Comparison of ENCODE assay signal across 10 cellular contexts in genomic region chr9:112072721-112073553, GRCh38.
DNase-seq lines count a peak whose midpoint lies in the region; TF ChIP-seq lines count a peak whose summit lies in the region.
"Had no signal": no experiment of that assay in that cellular context is flagged by ENCODE, and none has a peak within 500 bp of the region (broad histone marks: within the 10 kb centered on the region; RNA-seq: fewer than 3 reads in every experiment).

No MANE protein-coding gene starts in this region.

- peaks cover 33 to 95% (median 43%) of the 10 kb centered on the region in 10 experiments for H3K4me1 ChIP-seq in BLaER1 treated with 17β-estradiol and CSF1 and Interleukin-3, amounts not matched to agents 10 nM and 100 nM
- H3K4me1 ChIP-seq in osteoblast (ENCODE audit: insufficient read depth, low read length) (peaks cover 33% of the 10 kb centered on the region), Caco-2 (peaks cover 60% of the 10 kb centered on the region)

- peaks cover 60% of the 10 kb centered on the region for H3K36me3 Mint-ChIP-seq in Caco-2 (ENCODE audit: insufficient read depth, unreplicated experiment)

- TF ChIP-seq CTCF in epithelial cell of esophagus (IDR thresholded peaks at IDR 0.05; ENCODE audit: insufficient read depth, low read depth, low read length, missing control alignments) (no peak), osteoblast (IDR thresholded peaks at IDR 0.05; ENCODE audit: extremely low read depth, low read depth, low read length) (no peak), Caco-2 (IDR thresholded peaks at IDR 0.05; ENCODE audit: insufficient read depth in 1 of 2, low read depth in 1 of 2, low read length in 1 of 2, severe bottlenecking in 1 of 2, unreplicated experiment in 1 of 2) (no peak)

- H3K4me1 Mint-ChIP-seq in Caco-2 (ENCODE audit: low read depth, unreplicated experiment): peaks cover 29% of the 10 kb centered on the region

- POLR2A ChIA-PET in Caco-2 (lab: Charles Lee): no interaction called here

- no peak overlapping the region for H3K4me3 Mint-ChIP-seq in Caco-2 (ENCODE audit: unreplicated experiment)

- CTCF ChIA-PET in Caco-2 (lab: Charles Lee): interaction anchor here (1.2 kb wide), 1 partner anchor 311 kb away, joined by 4 read pairs; no protein-coding TSS in a partner anchor

- peak overlapping the region in 2 of 11 experiments; percentile 14 to 41; a peak in 2 of 22 replicates for H3K9ac ChIP-seq in BLaER1 treated with 17β-estradiol and CSF1 and Interleukin-3, amounts not matched to agents 10 nM and 100 nM

- peak overlapping the region in 4 of 11 experiments; percentile 28 to 64 (median 46); a peak in 8 of 22 replicates for H3K27ac ChIP-seq in BLaER1 treated with 17β-estradiol and CSF1 and Interleukin-3, amounts not matched to agents 10 nM and 100 nM
- peak overlapping the region; percentile 100 for H3K27ac ChIP-seq in osteoblast (ENCODE audit: low read depth, low read length)
- H3K27ac ChIP-seq: epithelial cell of prostate had no signal

- H3K27me3 Mint-ChIP-seq in Caco-2 (ENCODE audit: insufficient read depth, unreplicated experiment): no peaks in the 10 kb centered on the region

- BruUV-seq in Caco-2 (replicated peaks; lab: Mats Ljungman, UMichigan): no TSS peak

- intact Hi-C loops in Caco-2 (cut with micrococcal nuclease; ENCODE audit: unreplicated experiment): no loop called here

- peaks cover 2% of the 10 kb centered on the region for H3K79me2 ChIP-seq in osteoblast (ENCODE audit: insufficient read depth, low read length)

- no peak overlapping the region for H3K27ac Mint-ChIP-seq in Caco-2 (ENCODE audit: unreplicated experiment)

- no peak overlapping the region for H2AFZ ChIP-seq in osteoblast (ENCODE audit: low read length)

- H3K4me3 ChIP-seq in BLaER1 treated with 17β-estradiol and CSF1 and Interleukin-3, amounts not matched to agents 10 nM and 100 nM: no peak overlapping the region
- H3K4me3 ChIP-seq in epithelial cell of esophagus (ENCODE audit: low read length) (no peak overlapping the region), osteoblast (ENCODE audit: insufficient read depth, low read length) (peak overlapping the region; percentile 9), Caco-2 (ENCODE audit: low read depth, low read length) (no peak overlapping the region)
- H3K4me3 ChIP-seq: mucosa of descending colon had no signal

- peaks cover 0 to 4% (median 0%) of the 10 kb centered on the region in 11 experiments; a peak in 3 of 22 replicates for H4K20me1 ChIP-seq in BLaER1 treated with 17β-estradiol and CSF1 and Interleukin-3, amounts not matched to agents 10 nM and 100 nM
- H4K20me1 ChIP-seq in osteoblast (ENCODE audit: insufficient read depth, low read length): no peaks in the 10 kb centered on the region

- H3K9me3 Mint-ChIP-seq in Caco-2 (ENCODE audit: unreplicated experiment): no peaks in the 10 kb centered on the region

- H3K9me3 ChIP-seq in BLaER1 treated with 17β-estradiol and CSF1 and Interleukin-3, amounts not matched to agents 10 nM and 100 nM (replicated peaks in 1 of 11): no peaks in the 10 kb centered on the region
- H3K9me3 ChIP-seq in osteoblast (ENCODE audit: low read depth, low read length) (no peaks in the 10 kb centered on the region), Caco-2 (no peaks in the 10 kb centered on the region)
- H3K9me3 ChIP-seq: mucosa of descending colon had no signal

- peak; percentile 25 for DNase-seq in OCI-M2 (lab: John Stamatoyannopoulos, UW; ENCODE audit: unreplicated experiment)
- DNase-seq in epithelial cell of esophagus (ENCODE audit: low read depth): peak; percentile 24
- peak; percentile 59 for DNase-seq in osteoblast (ENCODE audit: insufficient read length, low spot score, missing footprints)
- no peak for DNase-seq in iPS-NIHi7 (ENCODE audit: extremely low spot score)
- no peak for DNase-seq in NCI-H524 treated with DMSO at 0.1 percent for 48 hours (lab: John Stamatoyannopoulos, UW)
- DNase-seq in 8988T: no peak
- DNase-seq in Caco-2: no peak
- DNase-seq: mucosa of descending colon had no signal

- H3K4me2 ChIP-seq in BLaER1 treated with 17β-estradiol and CSF1 and Interleukin-3, amounts not matched to agents 10 nM and 100 nM: peak overlapping the region in 8 of 11 experiments; percentile 9 to 80 (median 18); a peak in 10 of 22 replicates
- H3K4me2 ChIP-seq in osteoblast (ENCODE audit: insufficient read depth, low read length): peak overlapping the region; percentile 74

- H3K27me3 ChIP-seq in BLaER1 treated with 17β-estradiol and CSF1 and Interleukin-3, amounts not matched to agents 10 nM and 100 nM: no peaks in the 10 kb centered on the region
- H3K27me3 ChIP-seq in osteoblast (ENCODE audit: insufficient read depth, low read length): no peaks in the 10 kb centered on the region
- no peaks in the 10 kb centered on the region for H3K27me3 ChIP-seq in Caco-2 (replicated peaks; ENCODE audit: control insufficient read depth, insufficient read depth, low read length)

- peaks cover 0 to 56% (median 7%) of the 10 kb centered on the region in 11 experiments; a peak in 8 of 22 replicates for H3K36me3 ChIP-seq in BLaER1 treated with 17β-estradiol and CSF1 and Interleukin-3, amounts not matched to agents 10 nM and 100 nM
- H3K36me3 ChIP-seq in osteoblast (ENCODE audit: insufficient read depth, low read length) (no peaks in the 10 kb centered on the region), Caco-2 (ENCODE audit: control insufficient read depth, insufficient read depth, low read length) (no peaks in the 10 kb centered on the region; the same call in 1 of the 2 replicates)

Comparison
In these comparisons a context has a peak if more than half of its experiments do, and no peak if none do; other contexts are left out.
1. DNase-seq: peak in OCI-M2 (single experiment), epithelial cell of esophagus (single experiment) and osteoblast (single experiment); none in iPS-NIHi7 (single experiment), NCI-H524 treated with DMSO at 0.1 percent for 48 hours (single experiment), 8988T (single experiment) and Caco-2 (0 of 2).